In genomic region chr7:74490546-74490945, GRCh38 we compare ENCODE assay signal across 21 cellular contexts. TPM values are rescaled to one million over a fixed set of nuclear protein-coding genes. Genes with fewer than 3 reads are reported as not detected.
A peak's percentile ranks its signal among the peaks of the same experiment; 100 is the strongest.
DNase-seq lines count a peak whose midpoint lies in the region; ATAC-seq and TF ChIP-seq lines count a peak whose summit lies in the region.
"Had no signal": no experiment of that assay in that cellular context is flagged by ENCODE, and none has a peak within 500 bp of the region (broad histone marks: within the 10 kb centered on the region; RNA-seq: fewer than 3 reads in every experiment).

No MANE protein-coding gene starts in this region.

- DNase-seq in GM23338 (ENCODE audit: low spot score) (no peak), NCI-H2171 treated with DMSO at 0.1 percent for 48 hours (lab: John Stamatoyannopoulos, UW) (peak; percentile 88), glutamatergic neuron (no peak), posterior cingulate gyrus (peak in 8 of 10 donors; percentile 47 to 95 (median 76)), GM19238 (ENCODE audit: insufficient read length, low spot score) (no peak), NCI-H1105 treated with DMSO at 0.1 percent for 48 hours (lab: John Stamatoyannopoulos, UW) (no peak)
- no peak for DNase-seq in activated CD8-positive, alpha-beta T cell treated with anti-CD3 and anti-CD28 coated beads, Interleukin-2, amount 10 ng/mL, durations not matched to agents 7 days and 5 days
- DNase-seq: ACHN; activated effector memory CD4-positive, alpha-beta T cell treated with anti-CD3 and anti-CD28 coated beads, Interleukin-2, amount 50 U/mL, for 16 hours; activated naive CD8-positive, alpha-beta T cell treated with anti-CD3 and anti-CD28 coated beads for 36 hours; activated T-cell treated with anti-CD3 and anti-CD28 coated beads for 4 hours; HCEC 1CT; NCI-H1092 treated with DMSO at 0.1 percent for 48 hours; NCI-H2029; NCI-H510A; stimulated activated naive CD8-positive, alpha-beta T cell treated with anti-CD3 and anti-CD28 coated beads, Interleukin-15, Interleukin-2, amounts not matched to agents 100 U/mL and 50 U/mL, for 24 hours had no signal

- peaks cover 6% of the 10 kb centered on the region for H4K20me1 ChIP-seq in GM23338 (replicated peaks; ENCODE audit: insufficient read depth)

- H3K27me3 Mint-ChIP-seq in GM23338 (ENCODE audit: insufficient read depth, low read depth, poor library complexity) (peaks cover 16% of the 10 kb centered on the region), glutamatergic neuron (ENCODE audit: unreplicated experiment) (peaks cover 7% of the 10 kb centered on the region)
- H3K27me3 Mint-ChIP-seq in activated CD8-positive, alpha-beta T cell treated with anti-CD3 and anti-CD28 coated beads, Interleukin-2, amount 10 ng/mL, durations not matched to agents 7 days and 5 days (ENCODE audit: low read depth) = peaks cover 3% of the 10 kb centered on the region
- H3K27me3 Mint-ChIP-seq: activated naive CD8-positive, alpha-beta T cell treated with anti-CD3 and anti-CD28 coated beads for 36 hours had no signal

- TF ChIP-seq CTCF in GM23338 (conservative IDR thresholded peaks at IDR 0.05; ENCODE audit: low read depth in 2 of 2) = no peak
- no peak for TF ChIP-seq CTCF in glutamatergic neuron (IDR thresholded peaks at IDR 0.05; ENCODE audit: partially characterized antibody, unreplicated experiment)

- CTCF ChIA-PET in activated CD8-positive, alpha-beta T cell treated with anti-CD3 and anti-CD28 coated beads, Interleukin-2, amount 10 ng/mL, durations not matched to agents 7 days and 5 days (lab: Charles Lee) = no interaction called here

- H3K36me3 Mint-ChIP-seq in GM23338 (ENCODE audit: low read depth) (peaks cover 34% of the 10 kb centered on the region), glutamatergic neuron (ENCODE audit: unreplicated experiment) (peaks cover 8% of the 10 kb centered on the region)
- H3K36me3 Mint-ChIP-seq in activated CD8-positive, alpha-beta T cell treated with anti-CD3 and anti-CD28 coated beads, Interleukin-2, amount 10 ng/mL, durations not matched to agents 7 days and 5 days (ENCODE audit: low read depth) = no peaks in the 10 kb centered on the region
- H3K36me3 Mint-ChIP-seq: activated naive CD8-positive, alpha-beta T cell treated with anti-CD3 and anti-CD28 coated beads for 36 hours had no signal

- no peak overlapping the region for H3K4me3 ChIP-seq in GM23338
- H3K4me3 ChIP-seq: K562 had no signal

- no peak overlapping the region for H2AFZ ChIP-seq in GM23338

- ATAC-seq in GM23338 (no peak), HG03521 (IDR thresholded peaks at IDR 0.05; ENCODE audit: unreplicated experiment) (no peak)
- no peak for ATAC-seq in activated CD8-positive, alpha-beta T cell treated with anti-CD3 and anti-CD28 coated beads, Interleukin-2, amount 10 ng/mL, durations not matched to agents 7 days and 5 days
- ATAC-seq: activated CD4-positive, CD25-positive, alpha-beta regulatory T cell treated with anti-CD3 and anti-CD28 coated beads, Interleukin-2, amount 50 U/mL, for 24 hours; stimulated activated naive CD8-positive, alpha-beta T cell treated with anti-CD3 and anti-CD28 coated beads, Interleukin-15, Interleukin-2, amounts not matched to agents 100 U/mL and 50 U/mL, for 24 hours had no signal

- H3K27me3 ChIP-seq in GM23338 (ENCODE audit: insufficient read depth) = no peaks in the 10 kb centered on the region

- 0 out of 2 replicates have a peak, but pooled peaks cover 3% of the 10 kb centered on the region for H3F3A ChIP-seq in GM23338 (replicated peaks; ENCODE audit: low read depth)

- no peaks in the 10 kb centered on the region for H3K36me3 ChIP-seq in GM23338 (ENCODE audit: insufficient read depth)

- H3K9me3 Mint-ChIP-seq in GM23338 (peaks cover 14% of the 10 kb centered on the region; the same call in 2 of the 3 replicates), glutamatergic neuron (ENCODE audit: unreplicated experiment) (peaks cover 4% of the 10 kb centered on the region)
- H3K9me3 Mint-ChIP-seq in activated CD8-positive, alpha-beta T cell treated with anti-CD3 and anti-CD28 coated beads, Interleukin-2, amount 10 ng/mL, durations not matched to agents 7 days and 5 days (ENCODE audit: insufficient read depth) = no peaks in the 10 kb centered on the region

- H3K4me1 Mint-ChIP-seq in GM23338 = peaks cover 4% of the 10 kb centered on the region
- H3K4me1 Mint-ChIP-seq in glutamatergic neuron (ENCODE audit: low read depth, unreplicated experiment) = peaks cover 3% of the 10 kb centered on the region
- no peaks in the 10 kb centered on the region for H3K4me1 Mint-ChIP-seq in activated CD8-positive, alpha-beta T cell treated with anti-CD3 and anti-CD28 coated beads, Interleukin-2, amount 10 ng/mL, durations not matched to agents 7 days and 5 days (ENCODE audit: low read depth)
- H3K4me1 Mint-ChIP-seq: activated naive CD8-positive, alpha-beta T cell treated with anti-CD3 and anti-CD28 coated beads for 36 hours had no signal

- H3K4me2 ChIP-seq in GM23338 = no peak overlapping the region
- H3K4me2 ChIP-seq: SK-N-SH had no signal

- H3K4me3 Mint-ChIP-seq in GM23338 (no peak overlapping the region), glutamatergic neuron (ENCODE audit: unreplicated experiment) (no peak overlapping the region)
- H3K4me3 Mint-ChIP-seq in activated CD8-positive, alpha-beta T cell treated with anti-CD3 and anti-CD28 coated beads, Interleukin-2, amount 10 ng/mL, durations not matched to agents 7 days and 5 days = no peak overlapping the region
- H3K4me3 Mint-ChIP-seq: activated naive CD8-positive, alpha-beta T cell treated with anti-CD3 and anti-CD28 coated beads for 36 hours; T-helper 1 cell treated with Interleukin-12 subunit alpha and Interleukin-12 subunit beta and Interleukin-4 antibody, amounts not matched to agents 30 μg/mL and 1 μg/mL, for 36 hours had no signal

- peak overlapping the region; percentile 62; the same call in 1 of the 2 replicates for H3K27ac Mint-ChIP-seq in GM23338
- peak overlapping the region; percentile 87 for H3K27ac Mint-ChIP-seq in glutamatergic neuron (ENCODE audit: unreplicated experiment)
- no peak overlapping the region for H3K27ac Mint-ChIP-seq in activated CD8-positive, alpha-beta T cell treated with anti-CD3 and anti-CD28 coated beads, Interleukin-2, amount 10 ng/mL, durations not matched to agents 7 days and 5 days
- H3K27ac Mint-ChIP-seq: activated naive CD8-positive, alpha-beta T cell treated with anti-CD3 and anti-CD28 coated beads for 36 hours; T-helper 1 cell treated with Interleukin-12 subunit alpha and Interleukin-12 subunit beta and Interleukin-4 antibody, amounts not matched to agents 30 μg/mL and 1 μg/mL, for 36 hours had no signal

- intact Hi-C loops in posterior cingulate gyrus (cut with DNase I) = no loop called here

- H3K9me2 ChIP-seq in GM23338 (ENCODE audit: insufficient read depth) = no peaks in the 10 kb centered on the region
- H3K9me2 ChIP-seq: SK-N-SH had no signal

- H3K27ac ChIP-seq in GM23338 (ENCODE audit: low read depth) = no peak overlapping the region

- no peaks in the 10 kb centered on the region for H3K4me1 ChIP-seq in GM23338 (ENCODE audit: insufficient read depth)

- POLR2A ChIA-PET in activated CD8-positive, alpha-beta T cell treated with anti-CD3 and anti-CD28 coated beads, Interleukin-2, amount 10 ng/mL, durations not matched to agents 7 days and 5 days (lab: Charles Lee) = no interaction called here

- peaks cover 65% of the 10 kb centered on the region for H3K79me2 ChIP-seq in GM23338 (replicated peaks; ENCODE audit: insufficient read depth)

TF ChIP-seq in GM23338, 12 proteins besides CTCF, POLR2A, EP300 and RAD21 (continues in another document):
- no peak for TF ChIP-seq NANOG (IDR thresholded peaks at IDR 0.05; ENCODE audit: borderline replicate concordance)
- TF ChIP-seq CREB1 (CRISPR knock-in tag; IDR thresholded peaks at IDR 0.05; ENCODE audit: low read depth) = no peak
- TF ChIP-seq REST (IDR thresholded peaks at IDR 0.05; ENCODE audit: unreplicated experiment) = no peak
- TF ChIP-seq ZNF114 (CRISPR knock-in tag; IDR thresholded peaks at IDR 0.05) = no peak
- TF ChIP-seq ZNF331 (CRISPR knock-in tag; IDR thresholded peaks at IDR 0.05; ENCODE audit: low read depth) = no peak
- no peak for TF ChIP-seq POLR2AphosphoS5 (IDR thresholded peaks at IDR 0.05; ENCODE audit: low read depth)
- no peak for TF ChIP-seq EZH2 (IDR thresholded peaks at IDR 0.05; ENCODE audit: low read depth, unreplicated experiment)

RNA-seq across cellular contexts. Expression of gene GTF2IRD1, which starts 36.8 kb away (rescaled TPM):
- 21.9 and 28.7 TPM in 2 replicates for total RNA-seq in GM23338 (2014; rRNA removed; shearing (Covaris generic))
- polyA plus RNA-seq in GM23338 (2016; fragmentation: Nextera tagmentation; extraction: Ambion mirVana) = 37.1 and 40.9 TPM in 2 replicates
- 59.4 TPM for total RNA-seq in glutamatergic neuron (ENCODE audit: unreplicated experiment)
- total RNA-seq in activated CD8-positive, alpha-beta T cell treated with anti-CD3 and anti-CD28 coated beads, Interleukin-2, amount 10 ng/mL, durations not matched to agents 7 days and 5 days = not detected

Comparison
In these comparisons a context has a peak if more than half of its experiments do, and no peak if none do; other contexts are left out.
1. DNase-seq: peak in NCI-H2171 treated with DMSO at 0.1 percent for 48 hours (single experiment) and posterior cingulate gyrus (8 of 10); none in GM23338 (single experiment), glutamatergic neuron (single experiment), GM19238 (single experiment), NCI-H1105 treated with DMSO at 0.1 percent for 48 hours (single experiment) and activated CD8-positive, alpha-beta T cell treated with anti-CD3 and anti-CD28 coated beads, Interleukin-2, amount 10 ng/mL, durations not matched to agents 7 days and 5 days (single experiment).
2. RNA of gene GTF2IRD1, which starts 36.8 kb away (total RNA-seq): 59.4 TPM in glutamatergic neuron (single experiment) and 21.9 to 28.7 TPM in GM23338; not detected in activated CD8-positive, alpha-beta T cell treated with anti-CD3 and anti-CD28 coated beads, Interleukin-2, amount 10 ng/mL, durations not matched to agents 7 days and 5 days; every median in the first group is over 10 times any median in the second.